Comparison of ENCODE assay signal across 13 cellular contexts in genomic region chr1:199948587-199949280, GRCh38.
DNase-seq lines count a peak whose midpoint lies in the region; ATAC-seq and TF ChIP-seq lines count a peak whose summit lies in the region.
"Had no signal": no experiment of that assay in that cellular context is flagged by ENCODE, and none has a peak within 500 bp of the region (broad histone marks: within the 10 kb centered on the region; RNA-seq: fewer than 3 reads in every experiment).

No MANE protein-coding gene starts in this region.

- H3K4me1 Mint-ChIP-seq in MCF 10A (ENCODE audit: insufficient read depth, unreplicated experiment) = peaks cover 5% of the 10 kb centered on the region
- H3K4me1 Mint-ChIP-seq in activated T-helper 17 cell treated with anti-CD3 and anti-CD28 coated beads, Interleukin-2, amount 50 U/mL, for 72 hours = no peaks in the 10 kb centered on the region

- H3F3A ChIP-seq in MM.1S (ENCODE audit: insufficient read depth, low read length) = no peaks in the 10 kb centered on the region

- no peaks in the 10 kb centered on the region for H3K36me3 Mint-ChIP-seq in MCF 10A (ENCODE audit: insufficient read depth, unreplicated experiment)
- H3K36me3 Mint-ChIP-seq in activated T-helper 17 cell treated with anti-CD3 and anti-CD28 coated beads, Interleukin-2, amount 50 U/mL, for 72 hours (ENCODE audit: low read depth) = no peaks in the 10 kb centered on the region

- POLR2A ChIA-PET in MCF 10A (lab: Yijun Ruan, JAX) = interaction anchor here (0.6 to 0.9 kb wide), 3 partner anchors 33 to 887 kb away, joined by 3 read pairs; no protein-coding TSS in a partner anchor

- H3K36me3 ChIP-seq in breast epithelium = no peaks in the 10 kb centered on the region
- H3K36me3 ChIP-seq in MM.1S (replicated peaks; ENCODE audit: insufficient read depth, low read length) = no peaks in the 10 kb centered on the region

- H3K9me3 Mint-ChIP-seq in MCF 10A (ENCODE audit: unreplicated experiment) = no peaks in the 10 kb centered on the region
- no peaks in the 10 kb centered on the region for H3K9me3 Mint-ChIP-seq in activated T-helper 17 cell treated with anti-CD3 and anti-CD28 coated beads, Interleukin-2, amount 50 U/mL, for 72 hours

- no peaks in the 10 kb centered on the region for H4K20me1 ChIP-seq in MM.1S (ENCODE audit: insufficient read depth, low read length)

- H3K4me3 Mint-ChIP-seq in MCF 10A (ENCODE audit: unreplicated experiment) = no peak overlapping the region
- no peak overlapping the region for H3K4me3 Mint-ChIP-seq in activated T-helper 17 cell treated with anti-CD3 and anti-CD28 coated beads, Interleukin-2, amount 50 U/mL, for 72 hours

- H3K27me3 ChIP-seq in breast epithelium (no peaks in the 10 kb centered on the region), MM.1S (replicated peaks; ENCODE audit: insufficient read depth, low read length) (peaks cover 32% of the 10 kb centered on the region)

- no peaks in the 10 kb centered on the region for H3K27me3 Mint-ChIP-seq in MCF 10A (ENCODE audit: insufficient read depth, unreplicated experiment)
- H3K27me3 Mint-ChIP-seq in activated T-helper 17 cell treated with anti-CD3 and anti-CD28 coated beads, Interleukin-2, amount 50 U/mL, for 72 hours = peaks cover 33% of the 10 kb centered on the region

- H3K4me3 ChIP-seq in breast epithelium = no peak overlapping the region
- no peak overlapping the region for H3K4me3 ChIP-seq in MM.1S (ENCODE audit: low read length)

- BruUV-seq in MCF 10A (replicated peaks; lab: Mats Ljungman, UMichigan) = no TSS peak

- no peak for TF ChIP-seq POLR2A in breast epithelium (IDR thresholded peaks at IDR 0.05)

- DNase-seq in MCF 10A (ENCODE audit: unreplicated experiment) = peak; percentile 69
- no peak for DNase-seq in breast epithelium (ENCODE audit: low spot score in 2 of 2)
- peak; percentile 21 for DNase-seq in MM.1S
- no peak for DNase-seq in GM19240 (ENCODE audit: insufficient read length, low spot score)
- DNase-seq in T-helper 9 cell = no peak
- DNase-seq: activated CD8-positive, alpha-beta memory T cell treated with anti-CD3 and anti-CD28 coated beads for 24 hours; amygdala; left cardiac atrium; NCI-H187 treated with DMSO at 0.1 percent for 48 hours; stimulated activated naive CD4-positive, alpha-beta T cell had no signal

- H3K27ac ChIP-seq in breast epithelium (no peak overlapping the region), MM.1S (ENCODE audit: low read length) (no peak overlapping the region)

- peak; percentile 55 for ATAC-seq in activated T-helper 17 cell treated with anti-CD3 and anti-CD28 coated beads, Interleukin-2, amount 50 U/mL, for 72 hours (replicated peaks)
- no peak for ATAC-seq in GM21786 (IDR thresholded peaks at IDR 0.05; ENCODE audit: unreplicated experiment)
- ATAC-seq in HG03196 (IDR thresholded peaks at IDR 0.05; ENCODE audit: unreplicated experiment) = no peak
- ATAC-seq: left cardiac atrium had no signal

- H3K9me3 ChIP-seq in breast epithelium = no peaks in the 10 kb centered on the region
- no peaks in the 10 kb centered on the region for H3K9me3 ChIP-seq in MM.1S (replicated peaks; ENCODE audit: insufficient read depth, low read length)

- H3K4me1 ChIP-seq in breast epithelium (no peaks in the 10 kb centered on the region), MM.1S (ENCODE audit: low read length) (no peaks in the 10 kb centered on the region)

- H3K9ac ChIP-seq in MM.1S (ENCODE audit: low read length) = no peak overlapping the region

- no peak for TF ChIP-seq CTCF in MCF 10A (IDR thresholded peaks at IDR 0.05; ENCODE audit: unreplicated experiment)
- no peak for TF ChIP-seq CTCF in breast epithelium (IDR thresholded peaks at IDR 0.05)
- no peak for TF ChIP-seq CTCF in MM.1S (IDR thresholded peaks at IDR 0.05; ENCODE audit: low read length)

- H3K4me2 ChIP-seq in MM.1S (ENCODE audit: low read depth, low read length) = no peak overlapping the region

- no peaks in the 10 kb centered on the region for H3K79me2 ChIP-seq in MM.1S (ENCODE audit: low read length)

- H3K27ac Mint-ChIP-seq in MCF 10A (ENCODE audit: low read depth, unreplicated experiment) = peak overlapping the region; percentile 33
- H3K27ac Mint-ChIP-seq in activated T-helper 17 cell treated with anti-CD3 and anti-CD28 coated beads, Interleukin-2, amount 50 U/mL, for 72 hours = no peak overlapping the region

- CTCF ChIA-PET in MCF 10A (lab: Yijun Ruan, JAX) = interaction anchor here (0.7 to 1.2 kb wide), 5 partner anchors 34 to 561 kb away, joined by 3 to 4 read pairs (median 3); no protein-coding TSS in a partner anchor

- no peaks in the 10 kb centered on the region for H3K9me2 ChIP-seq in MM.1S (replicated peaks; ENCODE audit: insufficient read depth, low read length)

- H2AFZ ChIP-seq in MM.1S (ENCODE audit: low read length) = no peak overlapping the region

- intact Hi-C loops in MCF 10A (cut with micrococcal nuclease) = no loop called here
- intact Hi-C loops in breast epithelium (cut with DNase I; ENCODE audit: low total_unique reads) = no loop called here

Comparison
In these comparisons a context has a peak if more than half of its experiments do, and no peak if none do; other contexts are left out.
1. DNase-seq: peak in MCF 10A (single experiment) and MM.1S (single experiment); none in breast epithelium (0 of 2), GM19240 (single experiment) and T-helper 9 cell (single experiment).